1 cellular context compared by ENCODE assay signal in the genomic region with DNA sequence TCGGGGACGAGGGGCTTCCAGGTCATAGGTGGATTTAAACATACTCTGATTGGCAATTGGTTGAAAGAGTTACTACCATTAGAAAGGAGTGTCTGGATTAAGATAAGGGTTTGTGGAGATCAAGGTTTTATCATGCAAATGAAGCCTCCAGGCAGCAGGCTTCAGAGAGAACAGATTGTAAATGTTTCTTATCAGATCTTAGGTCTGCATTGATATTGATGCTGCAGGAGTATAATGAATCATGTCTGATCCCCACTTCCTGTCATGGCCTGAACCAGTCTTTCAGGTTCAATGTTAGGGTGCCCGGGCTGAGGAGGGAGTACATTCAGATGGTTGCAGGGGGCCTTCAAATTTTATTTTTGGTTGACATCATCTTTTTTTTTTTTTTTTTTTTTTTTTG.
TF ChIP-seq lines count a peak whose summit lies in the region.

No MANE protein-coding gene starts in this region.

TF ChIP-seq in H1, 55 proteins besides CTCF, POLR2A, EP300 and RAD21:
- TF ChIP-seq POU5F1 (IDR thresholded peaks at IDR 0.05; ENCODE audit: low read depth, low read length) (no peak), NANOG (IDR thresholded peaks at IDR 0.05; ENCODE audit: insufficient read depth, low read depth, low read length, poor library complexity, severe bottlenecking) (no peak), GABPA (IDR thresholded peaks at IDR 0.05; ENCODE audit: borderline replicate concordance, insufficient read depth, low read length) (no peak), YY1 (IDR thresholded peaks at IDR 0.05; ENCODE audit: low read depth, low read length) (no peak)
- TF ChIP-seq, protein P1, sequence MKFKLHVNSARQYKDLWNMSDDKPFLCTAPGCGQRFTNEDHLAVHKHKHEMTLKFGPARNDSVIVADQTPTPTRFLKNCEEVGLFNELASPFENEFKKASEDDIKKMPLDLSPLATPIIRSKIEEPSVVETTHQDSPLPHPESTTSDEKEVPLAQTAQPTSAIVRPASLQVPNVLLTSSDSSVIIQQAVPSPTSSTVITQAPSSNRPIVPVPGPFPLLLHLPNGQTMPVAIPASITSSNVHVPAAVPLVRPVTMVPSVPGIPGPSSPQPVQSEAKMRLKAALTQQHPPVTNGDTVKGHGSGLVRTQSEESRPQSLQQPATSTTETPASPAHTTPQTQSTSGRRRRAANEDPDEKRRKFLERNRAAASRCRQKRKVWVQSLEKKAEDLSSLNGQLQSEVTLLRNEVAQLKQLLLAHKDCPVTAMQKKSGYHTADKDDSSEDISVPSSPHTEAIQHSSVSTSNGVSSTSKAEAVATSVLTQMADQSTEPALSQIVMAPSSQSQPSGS (IDR thresholded peaks at IDR 0.05; ENCODE audit: low read length) = no peak
TF ChIP-seq in H1: peak in this region for 0.
